Comparison of ENCODE assay signal across 1 cellular context in genomic region chr6:44387346-44388134, GRCh38.
TF ChIP-seq lines count a peak whose summit lies in the region.

CDC5L (plus strand) TSS chr6:44387706; CDS start chr6:44387824, 118 bp downstream.

TF ChIP-seq in K562, 482 proteins besides CTCF, POLR2A, EP300 and RAD21 (continued from another document and continues in another):
- TF ChIP-seq, protein P1, sequence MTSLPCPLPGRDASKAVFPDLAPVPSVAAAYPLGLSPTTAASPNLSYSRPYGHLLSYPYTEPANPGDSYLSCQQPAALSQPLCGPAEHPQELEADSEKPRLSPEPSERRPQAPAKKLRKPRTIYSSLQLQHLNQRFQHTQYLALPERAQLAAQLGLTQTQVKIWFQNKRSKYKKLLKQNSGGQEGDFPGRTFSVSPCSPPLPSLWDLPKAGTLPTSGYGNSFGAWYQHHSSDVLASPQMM (CRISPR knock-in tag; IDR thresholded peaks at IDR 0.05): no peak
- TF ChIP-seq ZNF551 (CRISPR knock-in tag; IDR thresholded peaks at IDR 0.05): no peak
- no peak for TF ChIP-seq RHOXF2B (CRISPR knock-in tag; conservative IDR thresholded peaks at IDR 0.05)
- TF ChIP-seq, protein P2, sequence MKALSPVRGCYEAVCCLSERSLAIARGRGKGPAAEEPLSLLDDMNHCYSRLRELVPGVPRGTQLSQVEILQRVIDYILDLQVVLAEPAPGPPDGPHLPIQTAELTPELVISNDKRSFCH (CRISPR knock-in tag; IDR thresholded peaks at IDR 0.05): no peak
- TF ChIP-seq, protein P2 (tag; IDR thresholded peaks at IDR 0.05): peak; percentile 57; the same call in 1 of the 2 replicates
- peak; percentile 89 for TF ChIP-seq E2F4 (CRISPR knock-in tag; IDR thresholded peaks at IDR 0.05; ENCODE audit: low read depth)
- TF ChIP-seq HMG20A (CRISPR knock-in tag; conservative IDR thresholded peaks at IDR 0.05): no peak
- no peak for TF ChIP-seq MECOM (CRISPR knock-in tag; IDR thresholded peaks at IDR 0.05)
- peak; percentile 12 for TF ChIP-seq FOS (IDR thresholded peaks at IDR 0.05; ENCODE audit: extremely low read depth, insufficient read length)
- no peak for TF ChIP-seq SMARCB1 (IDR thresholded peaks at IDR 0.05; ENCODE audit: insufficient read length, low read depth)
- no peak for TF ChIP-seq ZNF316 (IDR thresholded peaks at IDR 0.05)
- TF ChIP-seq, protein P3, sequence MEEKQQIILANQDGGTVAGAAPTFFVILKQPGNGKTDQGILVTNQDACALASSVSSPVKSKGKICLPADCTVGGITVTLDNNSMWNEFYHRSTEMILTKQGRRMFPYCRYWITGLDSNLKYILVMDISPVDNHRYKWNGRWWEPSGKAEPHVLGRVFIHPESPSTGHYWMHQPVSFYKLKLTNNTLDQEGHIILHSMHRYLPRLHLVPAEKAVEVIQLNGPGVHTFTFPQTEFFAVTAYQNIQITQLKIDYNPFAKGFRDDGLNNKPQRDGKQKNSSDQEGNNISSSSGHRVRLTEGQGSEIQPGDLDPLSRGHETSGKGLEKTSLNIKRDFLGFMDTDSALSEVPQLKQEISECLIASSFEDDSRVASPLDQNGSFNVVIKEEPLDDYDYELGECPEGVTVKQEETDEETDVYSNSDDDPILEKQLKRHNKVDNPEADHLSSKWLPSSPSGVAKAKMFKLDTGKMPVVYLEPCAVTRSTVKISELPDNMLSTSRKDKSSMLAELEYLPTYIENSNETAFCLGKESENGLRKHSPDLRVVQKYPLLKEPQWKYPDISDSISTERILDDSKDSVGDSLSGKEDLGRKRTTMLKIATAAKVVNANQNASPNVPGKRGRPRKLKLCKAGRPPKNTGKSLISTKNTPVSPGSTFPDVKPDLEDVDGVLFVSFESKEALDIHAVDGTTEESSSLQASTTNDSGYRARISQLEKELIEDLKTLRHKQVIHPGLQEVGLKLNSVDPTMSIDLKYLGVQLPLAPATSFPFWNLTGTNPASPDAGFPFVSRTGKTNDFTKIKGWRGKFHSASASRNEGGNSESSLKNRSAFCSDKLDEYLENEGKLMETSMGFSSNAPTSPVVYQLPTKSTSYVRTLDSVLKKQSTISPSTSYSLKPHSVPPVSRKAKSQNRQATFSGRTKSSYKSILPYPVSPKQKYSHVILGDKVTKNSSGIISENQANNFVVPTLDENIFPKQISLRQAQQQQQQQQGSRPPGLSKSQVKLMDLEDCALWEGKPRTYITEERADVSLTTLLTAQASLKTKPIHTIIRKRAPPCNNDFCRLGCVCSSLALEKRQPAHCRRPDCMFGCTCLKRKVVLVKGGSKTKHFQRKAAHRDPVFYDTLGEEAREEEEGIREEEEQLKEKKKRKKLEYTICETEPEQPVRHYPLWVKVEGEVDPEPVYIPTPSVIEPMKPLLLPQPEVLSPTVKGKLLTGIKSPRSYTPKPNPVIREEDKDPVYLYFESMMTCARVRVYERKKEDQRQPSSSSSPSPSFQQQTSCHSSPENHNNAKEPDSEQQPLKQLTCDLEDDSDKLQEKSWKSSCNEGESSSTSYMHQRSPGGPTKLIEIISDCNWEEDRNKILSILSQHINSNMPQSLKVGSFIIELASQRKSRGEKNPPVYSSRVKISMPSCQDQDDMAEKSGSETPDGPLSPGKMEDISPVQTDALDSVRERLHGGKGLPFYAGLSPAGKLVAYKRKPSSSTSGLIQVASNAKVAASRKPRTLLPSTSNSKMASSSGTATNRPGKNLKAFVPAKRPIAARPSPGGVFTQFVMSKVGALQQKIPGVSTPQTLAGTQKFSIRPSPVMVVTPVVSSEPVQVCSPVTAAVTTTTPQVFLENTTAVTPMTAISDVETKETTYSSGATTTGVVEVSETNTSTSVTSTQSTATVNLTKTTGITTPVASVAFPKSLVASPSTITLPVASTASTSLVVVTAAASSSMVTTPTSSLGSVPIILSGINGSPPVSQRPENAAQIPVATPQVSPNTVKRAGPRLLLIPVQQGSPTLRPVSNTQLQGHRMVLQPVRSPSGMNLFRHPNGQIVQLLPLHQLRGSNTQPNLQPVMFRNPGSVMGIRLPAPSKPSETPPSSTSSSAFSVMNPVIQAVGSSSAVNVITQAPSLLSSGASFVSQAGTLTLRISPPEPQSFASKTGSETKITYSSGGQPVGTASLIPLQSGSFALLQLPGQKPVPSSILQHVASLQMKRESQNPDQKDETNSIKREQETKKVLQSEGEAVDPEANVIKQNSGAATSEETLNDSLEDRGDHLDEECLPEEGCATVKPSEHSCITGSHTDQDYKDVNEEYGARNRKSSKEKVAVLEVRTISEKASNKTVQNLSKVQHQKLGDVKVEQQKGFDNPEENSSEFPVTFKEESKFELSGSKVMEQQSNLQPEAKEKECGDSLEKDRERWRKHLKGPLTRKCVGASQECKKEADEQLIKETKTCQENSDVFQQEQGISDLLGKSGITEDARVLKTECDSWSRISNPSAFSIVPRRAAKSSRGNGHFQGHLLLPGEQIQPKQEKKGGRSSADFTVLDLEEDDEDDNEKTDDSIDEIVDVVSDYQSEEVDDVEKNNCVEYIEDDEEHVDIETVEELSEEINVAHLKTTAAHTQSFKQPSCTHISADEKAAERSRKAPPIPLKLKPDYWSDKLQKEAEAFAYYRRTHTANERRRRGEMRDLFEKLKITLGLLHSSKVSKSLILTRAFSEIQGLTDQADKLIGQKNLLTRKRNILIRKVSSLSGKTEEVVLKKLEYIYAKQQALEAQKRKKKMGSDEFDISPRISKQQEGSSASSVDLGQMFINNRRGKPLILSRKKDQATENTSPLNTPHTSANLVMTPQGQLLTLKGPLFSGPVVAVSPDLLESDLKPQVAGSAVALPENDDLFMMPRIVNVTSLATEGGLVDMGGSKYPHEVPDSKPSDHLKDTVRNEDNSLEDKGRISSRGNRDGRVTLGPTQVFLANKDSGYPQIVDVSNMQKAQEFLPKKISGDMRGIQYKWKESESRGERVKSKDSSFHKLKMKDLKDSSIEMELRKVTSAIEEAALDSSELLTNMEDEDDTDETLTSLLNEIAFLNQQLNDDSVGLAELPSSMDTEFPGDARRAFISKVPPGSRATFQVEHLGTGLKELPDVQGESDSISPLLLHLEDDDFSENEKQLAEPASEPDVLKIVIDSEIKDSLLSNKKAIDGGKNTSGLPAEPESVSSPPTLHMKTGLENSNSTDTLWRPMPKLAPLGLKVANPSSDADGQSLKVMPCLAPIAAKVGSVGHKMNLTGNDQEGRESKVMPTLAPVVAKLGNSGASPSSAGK (IDR thresholded peaks at IDR 0.05): peak; percentile 85
- TF ChIP-seq ZNF785 (CRISPR knock-in tag; IDR thresholded peaks at IDR 0.05): no peak
- TF ChIP-seq E2F1 (CRISPR knock-in tag; IDR thresholded peaks at IDR 0.05): peak; percentile 42
- no peak for TF ChIP-seq ZNF780A (CRISPR knock-in tag; IDR thresholded peaks at IDR 0.05)
- 0 out of 2 replicates have a peak, but pooled peaks have one; percentile 13 for TF ChIP-seq JUNB (CRISPR knock-in tag; conservative IDR thresholded peaks at IDR 0.05)
- TF ChIP-seq, protein P4, sequence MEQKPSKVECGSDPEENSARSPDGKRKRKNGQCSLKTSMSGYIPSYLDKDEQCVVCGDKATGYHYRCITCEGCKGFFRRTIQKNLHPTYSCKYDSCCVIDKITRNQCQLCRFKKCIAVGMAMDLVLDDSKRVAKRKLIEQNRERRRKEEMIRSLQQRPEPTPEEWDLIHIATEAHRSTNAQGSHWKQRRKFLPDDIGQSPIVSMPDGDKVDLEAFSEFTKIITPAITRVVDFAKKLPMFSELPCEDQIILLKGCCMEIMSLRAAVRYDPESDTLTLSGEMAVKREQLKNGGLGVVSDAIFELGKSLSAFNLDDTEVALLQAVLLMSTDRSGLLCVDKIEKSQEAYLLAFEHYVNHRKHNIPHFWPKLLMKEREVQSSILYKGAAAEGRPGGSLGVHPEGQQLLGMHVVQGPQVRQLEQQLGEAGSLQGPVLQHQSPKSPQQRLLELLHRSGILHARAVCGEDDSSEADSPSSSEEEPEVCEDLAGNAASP (IDR thresholded peaks at IDR 0.05): no peak
- no peak for TF ChIP-seq CREB3 (tag; conservative IDR thresholded peaks at IDR 0.05; ENCODE audit: low read depth)
- no peak for TF ChIP-seq TSHZ1 (CRISPR knock-in tag; IDR thresholded peaks at IDR 0.05)
- no peak; the same call in 1 of the 2 replicates for TF ChIP-seq SIN3B (IDR thresholded peaks at IDR 0.05; ENCODE audit: low read depth)
- peak; percentile 73 to 76 for TF ChIP-seq MNT (conservative IDR thresholded peaks at IDR 0.05)
- TF ChIP-seq TRIM28 (IDR thresholded peaks at IDR 0.05): no peak
- TF ChIP-seq, protein P5, sequence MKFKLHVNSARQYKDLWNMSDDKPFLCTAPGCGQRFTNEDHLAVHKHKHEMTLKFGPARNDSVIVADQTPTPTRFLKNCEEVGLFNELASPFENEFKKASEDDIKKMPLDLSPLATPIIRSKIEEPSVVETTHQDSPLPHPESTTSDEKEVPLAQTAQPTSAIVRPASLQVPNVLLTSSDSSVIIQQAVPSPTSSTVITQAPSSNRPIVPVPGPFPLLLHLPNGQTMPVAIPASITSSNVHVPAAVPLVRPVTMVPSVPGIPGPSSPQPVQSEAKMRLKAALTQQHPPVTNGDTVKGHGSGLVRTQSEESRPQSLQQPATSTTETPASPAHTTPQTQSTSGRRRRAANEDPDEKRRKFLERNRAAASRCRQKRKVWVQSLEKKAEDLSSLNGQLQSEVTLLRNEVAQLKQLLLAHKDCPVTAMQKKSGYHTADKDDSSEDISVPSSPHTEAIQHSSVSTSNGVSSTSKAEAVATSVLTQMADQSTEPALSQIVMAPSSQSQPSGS (CRISPR knock-in tag; IDR thresholded peaks at IDR 0.05): peak; percentile 65; the same call in 1 of the 2 replicates
- TF ChIP-seq ZNF589 (CRISPR knock-in tag; IDR thresholded peaks at IDR 0.05; ENCODE audit: low read depth): peak; percentile 84; the same call in 1 of the 2 replicates
- peak in 1 of 2 experiments; percentile 75; a peak in 2 of 4 replicates for TF ChIP-seq FOXA3 (CRISPR knock-in tag; conservative IDR thresholded peaks at IDR 0.05 in 1 of 2, IDR thresholded peaks at IDR 0.05 in 1 of 2)
- peak; percentile 77; the same call in 1 of the 2 replicates for TF ChIP-seq GATAD2A (IDR thresholded peaks at IDR 0.05)
- no peak for TF ChIP-seq NFE2L1 (tag; IDR thresholded peaks at IDR 0.05; ENCODE audit: borderline replicate concordance, low read depth)
